9 cellular contexts compared by ENCODE assay signal in genomic region chr2:170715932-170716777, GRCh38. TPM values are rescaled to one million over a fixed set of nuclear protein-coding genes. Genes with fewer than 3 reads are reported as not detected.
DNase-seq lines count a peak whose midpoint lies in the region; ATAC-seq and TF ChIP-seq lines count a peak whose summit lies in the region.
"Had no signal": no experiment of that assay in that cellular context is flagged by ENCODE, and none has a peak within 500 bp of the region (broad histone marks: within the 10 kb centered on the region; RNA-seq: fewer than 3 reads in every experiment).

No MANE protein-coding gene starts in this region.

- H3K27ac ChIP-seq in osteoblast (ENCODE audit: low read depth, low read length), result no peak overlapping the region
- H3K27ac ChIP-seq: KMS-11 had no signal

- H3K4me3 ChIP-seq in osteoblast (ENCODE audit: insufficient read depth, low read length), result no peak overlapping the region

- peak overlapping the region; percentile 67 for H3K4me3 Mint-ChIP-seq in T-helper 1 cell treated with Interleukin-12 subunit alpha and Interleukin-12 subunit beta and Interleukin-4 antibody, amounts not matched to agents 30 μg/mL and 1 μg/mL, for 36 hours
- peak overlapping the region; percentile 87 to 90 for H3K4me3 Mint-ChIP-seq in effector memory CD8-positive, alpha-beta T cell

- no peak overlapping the region for H3K27ac Mint-ChIP-seq in T-helper 1 cell treated with Interleukin-12 subunit alpha and Interleukin-12 subunit beta and Interleukin-4 antibody, amounts not matched to agents 30 μg/mL and 1 μg/mL, for 36 hours
- no peak overlapping the region for H3K27ac Mint-ChIP-seq in effector memory CD8-positive, alpha-beta T cell

- no peaks in the 10 kb centered on the region for H3K4me1 ChIP-seq in osteoblast (ENCODE audit: insufficient read depth, low read length)

- DNase-seq in DMS114 treated with DMSO at 0.1 percent for 48 hours (lab: John Stamatoyannopoulos, UW; ENCODE audit: unreplicated experiment) (peak; percentile 3), osteoblast (ENCODE audit: insufficient read length, low spot score, missing footprints) (peak; percentile 84), SHP77 (lab: John Stamatoyannopoulos, UW) (no peak)
- DNase-seq in effector memory CD8-positive, alpha-beta T cell, result no peak
- DNase-seq in stimulated activated CD4-positive, alpha-beta T cell treated with anti-CD3 and anti-CD28 coated beads, Interleukin-4, amount 100 ng/mL, for 24 hours, result no peak

- no peaks in the 10 kb centered on the region for H3K9me3 Mint-ChIP-seq in T-helper 1 cell treated with Interleukin-12 subunit alpha and Interleukin-12 subunit beta and Interleukin-4 antibody, amounts not matched to agents 30 μg/mL and 1 μg/mL, for 36 hours
- no peaks in the 10 kb centered on the region for H3K9me3 Mint-ChIP-seq in effector memory CD8-positive, alpha-beta T cell

- no peak overlapping the region for H2AFZ ChIP-seq in osteoblast (ENCODE audit: low read length)

- no peaks in the 10 kb centered on the region for H3K9me3 ChIP-seq in osteoblast (ENCODE audit: low read depth, low read length)

- peaks cover 4% of the 10 kb centered on the region for H3K36me3 Mint-ChIP-seq in T-helper 1 cell treated with Interleukin-12 subunit alpha and Interleukin-12 subunit beta and Interleukin-4 antibody, amounts not matched to agents 30 μg/mL and 1 μg/mL, for 36 hours (ENCODE audit: low read depth)
- H3K36me3 Mint-ChIP-seq in effector memory CD8-positive, alpha-beta T cell (ENCODE audit: insufficient read depth), result peaks cover 5% of the 10 kb centered on the region

- no peak for TF ChIP-seq CTCF in osteoblast (IDR thresholded peaks at IDR 0.05; ENCODE audit: extremely low read depth, low read depth, low read length)

- H4K20me1 ChIP-seq in osteoblast (ENCODE audit: insufficient read depth, low read length), result no peaks in the 10 kb centered on the region

- H3K27me3 Mint-ChIP-seq in T-helper 1 cell treated with Interleukin-12 subunit alpha and Interleukin-12 subunit beta and Interleukin-4 antibody, amounts not matched to agents 30 μg/mL and 1 μg/mL, for 36 hours (ENCODE audit: low read depth), result peaks cover 71% of the 10 kb centered on the region
- peaks cover 60 to 72% of the 10 kb centered on the region in 2 donors for H3K27me3 Mint-ChIP-seq in effector memory CD8-positive, alpha-beta T cell

- no peaks in the 10 kb centered on the region for H3K79me2 ChIP-seq in osteoblast (ENCODE audit: insufficient read depth, low read length)

- no peaks in the 10 kb centered on the region for H3K36me3 ChIP-seq in osteoblast (ENCODE audit: insufficient read depth, low read length)

- peaks cover 87% of the 10 kb centered on the region for H3K27me3 ChIP-seq in osteoblast (ENCODE audit: insufficient read depth, low read length)

- no peak overlapping the region for H3K4me2 ChIP-seq in osteoblast (ENCODE audit: insufficient read depth, low read length)

- H3K4me1 Mint-ChIP-seq in T-helper 1 cell treated with Interleukin-12 subunit alpha and Interleukin-12 subunit beta and Interleukin-4 antibody, amounts not matched to agents 30 μg/mL and 1 μg/mL, for 36 hours (ENCODE audit: low read depth), result peaks cover 22% of the 10 kb centered on the region
- peaks cover 15 to 16% of the 10 kb centered on the region in 2 donors for H3K4me1 Mint-ChIP-seq in effector memory CD8-positive, alpha-beta T cell (ENCODE audit: low read depth in 2 of 2)

- peak; percentile 14 for ATAC-seq in effector memory CD8-positive, alpha-beta T cell (replicated peaks)
- no peak for ATAC-seq in GM19467 (IDR thresholded peaks at IDR 0.05; ENCODE audit: unreplicated experiment)
- no peak for ATAC-seq in esophagus mucosa

RNA-seq across cellular contexts. Expression of gene SP5, which starts 1.0 kb away (rescaled TPM):
- total RNA-seq in osteoblast (not detected in 2 replicates), esophagus mucosa (0.16 TPM)

RNA-seq across cellular contexts. Expression of gene ERICH2, which starts 54.0 kb away (rescaled TPM):
- total RNA-seq in osteoblast (0.59 TPM in 1 of 2 replicates, not detected in the other), esophagus mucosa (not detected)

Comparison
In these comparisons a context has a peak if more than half of its experiments do, and no peak if none do; other contexts are left out.
1. DNase-seq: peak in DMS114 treated with DMSO at 0.1 percent for 48 hours (single experiment) and osteoblast (single experiment); none in effector memory CD8-positive, alpha-beta T cell (0 of 3), SHP77 (0 of 2) and stimulated activated CD4-positive, alpha-beta T cell treated with anti-CD3 and anti-CD28 coated beads, Interleukin-4, amount 100 ng/mL, for 24 hours (single experiment).